In genomic region chr22:42964994-42965699, GRCh38 we compare ENCODE assay signal across 1 cellular context.
TF ChIP-seq lines count a peak whose summit lies in the region.

No MANE protein-coding gene starts in this region.

TF ChIP-seq in HEK293, 187 proteins besides CTCF, POLR2A, EP300 and RAD21 (continued from another document and continues in another):
- no peak for TF ChIP-seq ZNF132 (tag by site-specific recombination; IDR thresholded peaks at IDR 0.05; ENCODE audit: borderline replicate concordance)
- peak; percentile 91 for TF ChIP-seq ZNF324 (tag by site-specific recombination; IDR thresholded peaks at IDR 0.05)
- no peak for TF ChIP-seq MYNN (tag by site-specific recombination; IDR thresholded peaks at IDR 0.05; ENCODE audit: borderline replicate concordance)
- peak; percentile 85; the same call in 1 of the 2 replicates for TF ChIP-seq ZSCAN23 (tag by site-specific recombination; IDR thresholded peaks at IDR 0.05)
- TF ChIP-seq ZNF664 (tag by site-specific recombination; IDR thresholded peaks at IDR 0.05), result no peak
- TF ChIP-seq ZSCAN5A (tag by site-specific recombination; IDR thresholded peaks at IDR 0.05), result no peak
- TF ChIP-seq PATZ1 (tag by site-specific recombination; IDR thresholded peaks at IDR 0.05), result peak; percentile 98
- TF ChIP-seq KLF7 (tag by site-specific recombination; IDR thresholded peaks at IDR 0.05; ENCODE audit: borderline replicate concordance), result peak; percentile 87; the same call in 1 of the 2 replicates
- TF ChIP-seq TCF7L2 (IDR thresholded peaks at IDR 0.05; ENCODE audit: borderline replicate concordance, low read depth, low read length), result peak; percentile 97
- TF ChIP-seq ZNF433 (tag by site-specific recombination; IDR thresholded peaks at IDR 0.05; ENCODE audit: low read depth), result no peak
- TF ChIP-seq ZNF639 (tag by site-specific recombination; IDR thresholded peaks at IDR 0.05), result peak; percentile 92
- no peak for TF ChIP-seq ZNF157 (tag by site-specific recombination; IDR thresholded peaks at IDR 0.05)
- TF ChIP-seq ZNF148 (tag by site-specific recombination; IDR thresholded peaks at IDR 0.05; ENCODE audit: borderline replicate concordance), result no peak
- TF ChIP-seq KLF8 (tag by site-specific recombination; IDR thresholded peaks at IDR 0.05), result peak; percentile 98
- no peak for TF ChIP-seq ZNF26 (tag by site-specific recombination; IDR thresholded peaks at IDR 0.05)
- TF ChIP-seq ZNF266 (tag by site-specific recombination; IDR thresholded peaks at IDR 0.05; ENCODE audit: low read depth), result no peak
- no peak for TF ChIP-seq ZNF362 (tag by site-specific recombination; IDR thresholded peaks at IDR 0.05)
- peak; percentile 84 for TF ChIP-seq ZNF398 (tag by site-specific recombination; IDR thresholded peaks at IDR 0.05)
- TF ChIP-seq ZNF239 (tag by site-specific recombination; IDR thresholded peaks at IDR 0.05), result no peak
- no peak for TF ChIP-seq ZNF571 (tag by site-specific recombination; IDR thresholded peaks at IDR 0.05)
- TF ChIP-seq ZBTB8A (tag by site-specific recombination; IDR thresholded peaks at IDR 0.05), result peak; percentile 49
- peak; percentile 93 for TF ChIP-seq SP7 (tag by site-specific recombination; IDR thresholded peaks at IDR 0.05)
- no peak for TF ChIP-seq ZBTB26 (tag by site-specific recombination; optimal IDR thresholded peaks at IDR 0.05)
- no peak for TF ChIP-seq ZNF670 (tag by site-specific recombination; IDR thresholded peaks at IDR 0.05; ENCODE audit: low read depth)
- peak; percentile 74; the same call in 1 of the 2 replicates for TF ChIP-seq GFI1B (tag by site-specific recombination; IDR thresholded peaks at IDR 0.05)
- TF ChIP-seq GLIS2 (tag by site-specific recombination; IDR thresholded peaks at IDR 0.05), result peak; percentile 68
- peak; percentile 83 for TF ChIP-seq GLIS1 (tag by site-specific recombination; IDR thresholded peaks at IDR 0.05)
- peak; percentile 90 for TF ChIP-seq OVOL3 (tag by site-specific recombination; IDR thresholded peaks at IDR 0.05)
- no peak for TF ChIP-seq ZNF473 (tag by site-specific recombination; IDR thresholded peaks at IDR 0.05)
- no peak for TF ChIP-seq REST (tag by site-specific recombination; IDR thresholded peaks at IDR 0.05)
- no peak for TF ChIP-seq ZNF645 (tag by site-specific recombination; IDR thresholded peaks at IDR 0.05)
- peak; percentile 91 for TF ChIP-seq ZNF391 (tag by site-specific recombination; IDR thresholded peaks at IDR 0.05; ENCODE audit: borderline replicate concordance, low read depth)
- TF ChIP-seq HOXA7 (CRISPR knock-in tag; IDR thresholded peaks at IDR 0.05; ENCODE audit: borderline replicate concordance), result no peak
- peak; percentile 80; the same call in 1 of the 2 replicates for TF ChIP-seq ZNF660 (tag by site-specific recombination; IDR thresholded peaks at IDR 0.05)
- no peak for TF ChIP-seq ZNF133 (tag by site-specific recombination; IDR thresholded peaks at IDR 0.05)
- no peak for TF ChIP-seq ZNF350 (tag by site-specific recombination; IDR thresholded peaks at IDR 0.05)
- peak; percentile 88 for TF ChIP-seq SCRT2 (tag by site-specific recombination; IDR thresholded peaks at IDR 0.05)
- TF ChIP-seq ZNF843 (tag by site-specific recombination; IDR thresholded peaks at IDR 0.05), result peak; percentile 94
- TF ChIP-seq YY2 (tag by site-specific recombination; IDR thresholded peaks at IDR 0.05), result no peak
- TF ChIP-seq ATF2 (tag by site-specific recombination; IDR thresholded peaks at IDR 0.05; ENCODE audit: low read depth), result no peak
- peak; percentile 70; the same call in 1 of the 2 replicates for TF ChIP-seq BCL11B (tag by site-specific recombination; IDR thresholded peaks at IDR 0.05; ENCODE audit: low read depth)
- TF ChIP-seq ZNF302 (tag by site-specific recombination; IDR thresholded peaks at IDR 0.05; ENCODE audit: low read depth), result no peak
- TF ChIP-seq ZNF16 (tag by site-specific recombination; IDR thresholded peaks at IDR 0.05; ENCODE audit: low read depth), result no peak
